ENCODE assay signal across 15 cellular contexts in genomic region chr14:79740043-79740442, GRCh38.
A peak's percentile ranks its signal among the peaks of the same experiment; 100 is the strongest.
DNase-seq lines count a peak whose midpoint lies in the region; ATAC-seq and TF ChIP-seq lines count a peak whose summit lies in the region.
"Had no signal": no experiment of that assay in that cellular context is flagged by ENCODE, and none has a peak within 500 bp of the region (broad histone marks: within the 10 kb centered on the region; RNA-seq: fewer than 3 reads in every experiment).

No MANE protein-coding gene starts in this region.

- peaks cover 7% of the 10 kb centered on the region for H3K4me1 Mint-ChIP-seq in Caco-2 (ENCODE audit: low read depth, unreplicated experiment)
- H3K4me1 Mint-ChIP-seq in activated T-cell treated with anti-CD3 and anti-CD28 coated beads, Interleukin-2, amount 50 U/mL, for 24 hours (ENCODE audit: low read depth), result no peaks in the 10 kb centered on the region
- H3K4me1 Mint-ChIP-seq: CD8-positive, alpha-beta memory T cell had no signal

- H3K36me3 ChIP-seq in Caco-2 (ENCODE audit: control insufficient read depth, insufficient read depth, low read length) (no peaks in the 10 kb centered on the region), neuronal stem cell (replicated peaks in 1 of 2; ENCODE audit: control insufficient read depth in 2 of 2, insufficient read depth in 2 of 2, low read length in 2 of 2) (no peaks in the 10 kb centered on the region)
- H3K36me3 ChIP-seq: HAP-1 had no signal

- WGBS in neuronal stem cell (ENCODE audit: extremely low coverage in 2 of 2, insufficient read length in 2 of 2, insufficient replicate concordance in 1 of 2), 2 donors, result no CpG with 5 or more reads among the region's 1 CpG

- no TSS peak for BruUV-seq in Caco-2 (replicated peaks; lab: Mats Ljungman, UMichigan)

- H4K8ac ChIP-seq in neuronal stem cell (ENCODE audit: low read depth, low read length), result no peak overlapping the region

- no peak for ATAC-seq in foreskin keratinocyte

- peaks cover 10% of the 10 kb centered on the region for H3K9me3 Mint-ChIP-seq in Caco-2 (ENCODE audit: unreplicated experiment)
- H3K9me3 Mint-ChIP-seq in activated T-cell treated with anti-CD3 and anti-CD28 coated beads, Interleukin-2, amount 50 U/mL, for 24 hours, result peaks cover 20% of the 10 kb centered on the region

- H3K27ac ChIP-seq in neuronal stem cell (replicated peaks; ENCODE audit: low read length), result peak overlapping the region; percentile 42
- no peak overlapping the region for H3K27ac ChIP-seq in foreskin keratinocyte
- H3K27ac ChIP-seq: BLaER1 had no signal

- intact Hi-C loops in Caco-2 (cut with micrococcal nuclease; ENCODE audit: unreplicated experiment), result no loop called here

- H3K14ac ChIP-seq in neuronal stem cell (ENCODE audit: low read length), result no peak overlapping the region

- peaks cover 20% of the 10 kb centered on the region for H3K9me3 ChIP-seq in Caco-2
- H3K9me3 ChIP-seq in neuronal stem cell (replicated peaks in 1 of 2; ENCODE audit: control insufficient read depth in 2 of 2, insufficient read depth in 1 of 2, low read depth in 1 of 2, low read length in 2 of 2), result peaks cover 0 to 14% of the 10 kb centered on the region in 2 donors
- H3K9me3 ChIP-seq: HAP-1 had no signal

- H2AK5ac ChIP-seq in neuronal stem cell (ENCODE audit: low read depth, low read length), result no peak overlapping the region

- H3K4me1 ChIP-seq in Caco-2, result no peaks in the 10 kb centered on the region
- peaks cover 7% of the 10 kb centered on the region in 2 donors for H3K4me1 ChIP-seq in neuronal stem cell (ENCODE audit: control insufficient read depth in 2 of 2, insufficient read depth in 1 of 2, low read depth in 1 of 2, low read length in 2 of 2)
- H3K4me1 ChIP-seq in foreskin keratinocyte, result no peaks in the 10 kb centered on the region
- H3K4me1 ChIP-seq: HAP-1 had no signal

- no peak overlapping the region for H3K4ac ChIP-seq in neuronal stem cell (ENCODE audit: low read length)

- no peak overlapping the region for H2BK5ac ChIP-seq in neuronal stem cell (ENCODE audit: low read length)

- H3K27ac Mint-ChIP-seq in Caco-2 (ENCODE audit: unreplicated experiment), result peak overlapping the region; percentile 48
- H3K27ac Mint-ChIP-seq in activated T-cell treated with anti-CD3 and anti-CD28 coated beads, Interleukin-2, amount 50 U/mL, for 24 hours, result no peak overlapping the region

- H3K36me3 Mint-ChIP-seq in Caco-2 (ENCODE audit: insufficient read depth, unreplicated experiment), result peaks cover 13% of the 10 kb centered on the region
- no peaks in the 10 kb centered on the region for H3K36me3 Mint-ChIP-seq in activated T-cell treated with anti-CD3 and anti-CD28 coated beads, Interleukin-2, amount 50 U/mL, for 24 hours (ENCODE audit: low read depth)
- H3K36me3 Mint-ChIP-seq: CD8-positive, alpha-beta memory T cell had no signal

- no peak overlapping the region for H3K9ac ChIP-seq in neuronal stem cell (ENCODE audit: low read depth, low read length, poor library complexity)
- H3K9ac ChIP-seq: BLaER1 had no signal

- no peaks in the 10 kb centered on the region for H3K79me1 ChIP-seq in neuronal stem cell (ENCODE audit: low read depth, low read length)

- POLR2A ChIA-PET in Caco-2 (lab: Charles Lee), result no interaction called here

- H3K18ac ChIP-seq in neuronal stem cell (ENCODE audit: low read length), result no peak overlapping the region

- CTCF ChIA-PET in Caco-2 (lab: Charles Lee), result no interaction called here

- DNase-seq in Caco-2 (no peak), OCI-M1 (lab: John Stamatoyannopoulos, UW) (peak; percentile 2), left kidney (ENCODE audit: low read depth, low spot score) (peak; percentile 79), neuronal stem cell (ENCODE audit: low spot score) (peak; percentile 40), NCI-H510A (lab: John Stamatoyannopoulos, UW) (no peak), foreskin keratinocyte (no peak), dermis blood vessel endothelial cell (no peak)
- no peak for DNase-seq in activated T-cell treated with anti-CD3 and anti-CD28 coated beads, Interleukin-2, amount 50 U/mL, for 24 hours
- DNase-seq: 8988T; AML-193; CD8-positive, alpha-beta memory T cell; DMS53; GF-D8 had no signal

- H3K23ac ChIP-seq in neuronal stem cell (ENCODE audit: low read depth, low read length, poor library complexity), result no peak overlapping the region

- no peaks in the 10 kb centered on the region for H3K27me3 Mint-ChIP-seq in Caco-2 (ENCODE audit: insufficient read depth, unreplicated experiment)
- H3K27me3 Mint-ChIP-seq in activated T-cell treated with anti-CD3 and anti-CD28 coated beads, Interleukin-2, amount 50 U/mL, for 24 hours, result no peaks in the 10 kb centered on the region
- H3K27me3 Mint-ChIP-seq: CD8-positive, alpha-beta memory T cell had no signal

- H2BK15ac ChIP-seq in neuronal stem cell (ENCODE audit: low read length), result no peak overlapping the region

- H4K91ac ChIP-seq in neuronal stem cell (ENCODE audit: low read depth, low read length, poor library complexity), result no peak overlapping the region

- no peaks in the 10 kb centered on the region for H3K27me3 ChIP-seq in Caco-2 (replicated peaks; ENCODE audit: control insufficient read depth, insufficient read depth, low read length)
- no peaks in the 10 kb centered on the region for H3K27me3 ChIP-seq in neuronal stem cell (ENCODE audit: control insufficient read depth in 3 of 3, insufficient read depth in 3 of 3, low read depth in 1 of 3, low read length in 3 of 3)
- H3K27me3 ChIP-seq in foreskin keratinocyte, result no peaks in the 10 kb centered on the region
- H3K27me3 ChIP-seq: BLaER1 had no signal

- peak overlapping the region; percentile 22 for H3K4me2 ChIP-seq in neuronal stem cell (ENCODE audit: insufficient read depth, low read length, poor library complexity, severe bottlenecking)
- H3K4me2 ChIP-seq: BLaER1 had no signal

- H2BK12ac ChIP-seq in neuronal stem cell (ENCODE audit: low read length), result no peak overlapping the region

- H2BK120ac ChIP-seq in neuronal stem cell (ENCODE audit: low read depth, low read length), result no peak overlapping the region

- peak overlapping the region; percentile 65 for H2AFZ ChIP-seq in neuronal stem cell (ENCODE audit: low read length)

- no peak overlapping the region for H3K4me3 ChIP-seq in Caco-2 (ENCODE audit: low read depth, low read length)
- no peak overlapping the region for H3K4me3 ChIP-seq in neuronal stem cell (ENCODE audit: low read length in 2 of 2)
- H3K4me3 ChIP-seq: BLaER1, HAP-1 had no signal

- H3K4me3 Mint-ChIP-seq in Caco-2 (ENCODE audit: unreplicated experiment), result no peak overlapping the region
- H3K4me3 Mint-ChIP-seq in activated T-cell treated with anti-CD3 and anti-CD28 coated beads, Interleukin-2, amount 50 U/mL, for 24 hours, result no peak overlapping the region
- H3K4me3 Mint-ChIP-seq: CD8-positive, alpha-beta memory T cell had no signal

- TF ChIP-seq CTCF in Caco-2 (IDR thresholded peaks at IDR 0.05; ENCODE audit: insufficient read depth in 1 of 2, low read depth in 1 of 2, low read length in 1 of 2, severe bottlenecking in 1 of 2, unreplicated experiment in 1 of 2) (no peak), foreskin keratinocyte (conservative IDR thresholded peaks at IDR 0.05) (no peak)

Comparison
In these comparisons a context has a peak if more than half of its experiments do, and no peak if none do; other contexts are left out.
1. DNase-seq: peak in OCI-M1 (single experiment), left kidney (single experiment) and neuronal stem cell (single experiment); none in Caco-2 (0 of 2), NCI-H510A (single experiment), activated T-cell treated with anti-CD3 and anti-CD28 coated beads, Interleukin-2, amount 50 U/mL, for 24 hours (single experiment), foreskin keratinocyte (0 of 2) and dermis blood vessel endothelial cell (single experiment).